Comparison of ENCODE assay signal across 26 cellular contexts in genomic region chr4:25401066-25401465, GRCh38. TPM values are rescaled to one million over a fixed set of nuclear protein-coding genes. Genes with fewer than 3 reads are reported as not detected.
DNase-seq lines count a peak whose midpoint lies in the region; ATAC-seq and TF ChIP-seq lines count a peak whose summit lies in the region.
"Had no signal": no experiment of that assay in that cellular context is flagged by ENCODE, and none has a peak within 500 bp of the region (broad histone marks: within the 10 kb centered on the region; RNA-seq: fewer than 3 reads in every experiment).

No MANE protein-coding gene starts in this region.

- H3K27ac Mint-ChIP-seq in chondrocyte (ENCODE audit: unreplicated experiment) = peak overlapping the region; percentile 88
- H3K27ac Mint-ChIP-seq: activated CD4-positive, alpha-beta memory T cell treated with anti-CD3 and anti-CD28 coated beads, Interleukin-2, amount 10 ng/mL, durations not matched to agents 7 days and 5 days; activated naive CD8-positive, alpha-beta T cell; activated T-helper 2 cell treated with anti-CD3 and anti-CD28 coated beads, Interferon-gamma antibody, Interleukin-2, Interleukin-4, amounts not matched to agents 10 μg/mL and 5 μg/mL and 100 μg/mL, durations not matched to agents 14 hours and 24 hours and 36 hours; natural killer cell treated with Interleukin-12 subunit alpha and Interleukin-12 subunit beta and Interleukin-15 and Interleukin-18, amount 100 ng/mL, for 72 hours; T-cell had no signal

- H3K27me3 ChIP-seq in Panc1 (ENCODE audit: control insufficient read depth, insufficient read depth, low read length) (no peaks in the 10 kb centered on the region), skeletal muscle satellite cell (ENCODE audit: control insufficient read depth, insufficient read depth, low read length) (no peaks in the 10 kb centered on the region), tibial nerve (no peaks in the 10 kb centered on the region)
- H3K27me3 ChIP-seq: ascending aorta, dorsolateral prefrontal cortex, Peyer's patch, SJSA1, upper lobe of left lung had no signal

- H3K36me3 Mint-ChIP-seq in chondrocyte (ENCODE audit: low read depth) = peaks cover 43% of the 10 kb centered on the region

- WGBS in tibial nerve, 2 donors = 77 to 82% methylated on average over 3 of the region's 3 CpGs

- TF ChIP-seq POLR2A in tibial nerve (IDR thresholded peaks at IDR 0.05) = no peak

- CTCF ChIA-PET in Panc1 (lab: Charles Lee) = no interaction called here

- DNase-seq in ELR (ENCODE audit: low read depth) (peak; percentile 25), Panc1 (ENCODE audit: low read depth, low spot score) (peak; percentile 15), chondrocyte (ENCODE audit: low spot score) (no peak), tibial nerve (ENCODE audit: low spot score in 2 of 2) (no peak), NCI-H2196 treated with DMSO at 0.1 percent for 48 hours (lab: John Stamatoyannopoulos, UW; ENCODE audit: unreplicated experiment) (no peak)
- no peak for DNase-seq in stimulated activated CD4-positive, alpha-beta T cell treated with anti-CD3 and anti-CD28 coated beads, Interleukin-15, amount 100 ng/mL, for 24 hours
- DNase-seq: activated CD4-positive, alpha-beta memory T cell treated with anti-CD3 and anti-CD28 coated beads, Interleukin-2, amount 10 ng/mL, durations not matched to agents 7 days and 5 days; activated CD4-positive, alpha-beta T cell treated with anti-CD3 and anti-CD28 coated beads for 1 hour; dorsolateral prefrontal cortex; Kasumi-1; left ventricle myocardium superior; NCI-H1048; NCI-H1694 treated with DMSO at 0.1 percent for 48 hours; NCI-H526; Peyer's patch; T-cell had no signal

- no peak for TF ChIP-seq EP300 in tibial nerve (IDR thresholded peaks at IDR 0.05)

- in situ Hi-C loops in Panc1 (cut with HindIII; ENCODE audit: low pct_unique_long_range_greater_than_20kb, low sequenced_read_pairs) = no loop called here

- no peak overlapping the region for H3K4me3 ChIP-seq in Panc1 (ENCODE audit: low read depth in 2 of 2, low read length in 2 of 2)
- H3K4me3 ChIP-seq in skeletal muscle satellite cell (ENCODE audit: low read length) = peak overlapping the region; percentile 45
- no peak overlapping the region for H3K4me3 ChIP-seq in tibial nerve
- H3K4me3 ChIP-seq: ascending aorta, dorsolateral prefrontal cortex, Peyer's patch, SJSA1, smooth muscle cell, upper lobe of left lung had no signal

- H3K4me2 ChIP-seq in skeletal muscle satellite cell (ENCODE audit: low read length) = peak overlapping the region; percentile 49
- H3K4me2 ChIP-seq: smooth muscle cell had no signal

- no TSS peak for BruUV-seq in Panc1 (replicated peaks; lab: Mats Ljungman, UMichigan)

- peaks cover 40% of the 10 kb centered on the region for H3K4me1 Mint-ChIP-seq in chondrocyte (ENCODE audit: low read depth)
- H3K4me1 Mint-ChIP-seq: activated CD4-positive, alpha-beta memory T cell treated with anti-CD3 and anti-CD28 coated beads, Interleukin-2, amount 10 ng/mL, durations not matched to agents 7 days and 5 days; CD14-positive monocyte had no signal

- H3K27me3 Mint-ChIP-seq in chondrocyte (ENCODE audit: low read depth) = no peaks in the 10 kb centered on the region
- H3K27me3 Mint-ChIP-seq: activated CD4-positive, alpha-beta memory T cell treated with anti-CD3 and anti-CD28 coated beads, Interleukin-2, amount 10 ng/mL, durations not matched to agents 7 days and 5 days; activated naive CD8-positive, alpha-beta T cell; natural killer cell treated with Interleukin-12 subunit alpha and Interleukin-12 subunit beta and Interleukin-15 and Interleukin-18, amount 100 ng/mL, for 72 hours; T-cell had no signal

- H3K27ac ChIP-seq in Panc1 (ENCODE audit: low read length) (no peak overlapping the region), tibial nerve (no peak overlapping the region)
- H3K27ac ChIP-seq: ascending aorta, Peyer's patch, SJSA1, upper lobe of left lung had no signal

- H3K4me1 ChIP-seq in Panc1 (ENCODE audit: control insufficient read depth, insufficient read depth, low read length) (peaks cover 6% of the 10 kb centered on the region; the same call in 1 of the 2 replicates), skeletal muscle satellite cell (ENCODE audit: control insufficient read depth, insufficient read depth, low read length) (peaks cover 34% of the 10 kb centered on the region), tibial nerve (no peaks in the 10 kb centered on the region)
- H3K4me1 ChIP-seq: ascending aorta, Peyer's patch, SJSA1, upper lobe of left lung had no signal

- peaks cover 6% of the 10 kb centered on the region for H3K36me3 ChIP-seq in Panc1 (ENCODE audit: control insufficient read depth, insufficient read depth, low read length)
- peaks cover 59% of the 10 kb centered on the region for H3K36me3 ChIP-seq in skeletal muscle satellite cell (ENCODE audit: insufficient read depth, low read length)
- peaks cover 4 to 94% (median 17%) of the 10 kb centered on the region in 3 donors for H3K36me3 ChIP-seq in tibial nerve

- POLR2A ChIA-PET in Panc1 (lab: Charles Lee) = no interaction called here

- ATAC-seq in Panc1 = peak; percentile 93
- ATAC-seq: HepG2; left ventricle myocardium superior; natural killer cell treated with Interleukin-12 subunit alpha and Interleukin-12 subunit beta and Interleukin-15 and Interleukin-18, amount 100 ng/mL, for 72 hours; T-cell had no signal

- H3K9me3 Mint-ChIP-seq in chondrocyte (ENCODE audit: low read depth) = peaks cover 5% of the 10 kb centered on the region
- H3K9me3 Mint-ChIP-seq: natural killer cell treated with Interleukin-12 subunit alpha and Interleukin-12 subunit beta and Interleukin-15 and Interleukin-18, amount 100 ng/mL, for 72 hours had no signal

- intact Hi-C loops in Panc1 (cut with micrococcal nuclease; ENCODE audit: unreplicated experiment) = no loop called here

- TF ChIP-seq CTCF in Panc1 (IDR thresholded peaks at IDR 0.05) (no peak), chondrocyte (IDR thresholded peaks at IDR 0.05) (no peak), tibial nerve (IDR thresholded peaks at IDR 0.05) (no peak)

- H3K4me3 Mint-ChIP-seq in chondrocyte (ENCODE audit: unreplicated experiment) = no peak overlapping the region
- H3K4me3 Mint-ChIP-seq: activated CD4-positive, alpha-beta memory T cell treated with anti-CD3 and anti-CD28 coated beads, Interleukin-2, amount 10 ng/mL, durations not matched to agents 7 days and 5 days; activated naive CD8-positive, alpha-beta T cell; CD14-positive monocyte; natural killer cell treated with Interleukin-12 subunit alpha and Interleukin-12 subunit beta and Interleukin-15 and Interleukin-18, amount 100 ng/mL, for 72 hours; T-cell had no signal

- H3K9me3 ChIP-seq in Panc1 (ENCODE audit: control insufficient read depth, insufficient read depth, low read depth, low read length) (peaks cover 3% of the 10 kb centered on the region; the same call in 1 of the 2 replicates), skeletal muscle satellite cell (replicated peaks; ENCODE audit: low read length) (no peaks in the 10 kb centered on the region), tibial nerve (peaks cover 0 to 10% (median 3%) of the 10 kb centered on the region in 4 donors)
- H3K9me3 ChIP-seq: ascending aorta, Peyer's patch, SJSA1 had no signal

- no peak overlapping the region for H3K9ac ChIP-seq in skeletal muscle satellite cell (ENCODE audit: low read depth, low read length)

RNA-seq across cellular contexts. Expression of gene ANAPC4, which starts 24.0 kb away (rescaled TPM):
- total RNA-seq in Panc1 (2021; ENCODE audit: unreplicated experiment) (22.8 TPM), chondrocyte (17.7 to 23.3 TPM (median 17.7 TPM) in 3 replicates), tibial nerve (10 to 100 TPM; 31.4 to 49.0 (median 37.1) TPM)
- 6.9 TPM for polyA plus RNA-seq in Panc1 (2012; ENCODE audit: insufficient read length)
- 23.6 and 24.3 TPM in 2 replicates for total RNA-seq in skeletal muscle satellite cell (2012; rRNA removed)

Comparison
In these comparisons a context has a peak if more than half of its experiments do, and no peak if none do; other contexts are left out.
1. DNase-seq: peak in ELR (single experiment) and Panc1 (single experiment); none in chondrocyte (single experiment), tibial nerve (0 of 2), stimulated activated CD4-positive, alpha-beta T cell treated with anti-CD3 and anti-CD28 coated beads, Interleukin-15, amount 100 ng/mL, for 24 hours (single experiment) and NCI-H2196 treated with DMSO at 0.1 percent for 48 hours (single experiment).